ENCODE assay signal across 14 cellular contexts in the genomic region with DNA sequence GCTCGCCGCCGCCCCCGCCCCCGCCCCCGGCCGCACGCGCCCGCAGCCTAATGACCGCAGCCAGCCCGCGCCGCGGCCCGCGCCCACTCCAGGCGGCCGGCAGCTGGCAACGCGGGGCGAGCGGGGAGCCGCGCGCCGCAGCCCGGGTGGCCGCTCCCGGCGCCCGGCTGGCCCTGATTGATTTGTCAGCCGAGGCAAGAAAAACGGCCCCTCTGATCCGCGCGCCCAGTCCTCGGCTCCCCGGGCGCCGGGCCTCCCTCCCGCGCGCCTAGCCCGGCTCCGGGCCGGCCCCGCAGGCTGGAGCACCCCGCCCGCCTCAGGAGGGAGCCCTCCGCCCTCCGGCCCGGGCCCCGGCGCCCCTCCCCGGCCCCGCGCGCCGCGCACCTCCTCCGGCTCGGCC. TPM values are rescaled to one million over a fixed set of nuclear protein-coding genes. Genes with fewer than 3 reads are reported as not detected.
DNase-seq lines count a peak whose midpoint lies in the region; ATAC-seq and TF ChIP-seq lines count a peak whose summit lies in the region.
"Had no signal": no experiment of that assay in that cellular context is flagged by ENCODE, and none has a peak within 500 bp of the region (broad histone marks: within the 10 kb centered on the region; RNA-seq: fewer than 3 reads in every experiment).

No MANE protein-coding gene starts in this region.

- intact Hi-C loops in left ventricle myocardium inferior (cut with micrococcal nuclease) (no loop called here), heart left ventricle (cut with DNase I) (loop anchor here in 1 of 10 donors (5.0 kb wide), 1 partner anchor 457 kb away; no protein-coding TSS in a partner anchor), PC-3 (cut with micrococcal nuclease) (loop anchor here (10.0 kb wide), 1 partner anchor 65 kb away; a partner anchor contains a TSS), aorta (cut with DNase I) (no loop called here)

- POLR2A ChIA-PET in PC-3 (lab: Charles Lee; ENCODE audit: unreplicated experiment): no interaction called here

- no peak overlapping the region for H2AFZ ChIP-seq in PC-3 (ENCODE audit: low read length)

- no peaks in the 10 kb centered on the region for H3K79me2 ChIP-seq in PC-3 (ENCODE audit: low read length)

- no peak for TF ChIP-seq POLR2A in heart left ventricle (IDR thresholded peaks at IDR 0.05)
- no peak for TF ChIP-seq POLR2A in gastroesophageal sphincter (IDR thresholded peaks at IDR 0.05)

- 0 to 1% (median 0%) methylated on average over 2 to 63 of the region's 63 CpGs for WGBS in heart left ventricle, 4 donors
- no CpG with 5 or more reads among the region's 63 CpGs for WGBS in gastroesophageal sphincter (ENCODE audit: low coverage in 1 of 2), 2 donors
- WGBS in aorta, 2 donors: 0 to 1% methylated on average over 3 to 63 of the region's 63 CpGs

- H3K36me3 ChIP-seq in left ventricle myocardium inferior (no peaks in the 10 kb centered on the region), heart left ventricle (no peaks in the 10 kb centered on the region), PC-3 (ENCODE audit: low read depth, low read length) (no peaks in the 10 kb centered on the region), gastroesophageal sphincter (no peaks in the 10 kb centered on the region), aorta (ENCODE audit: control insufficient read depth in 1 of 2, insufficient read depth in 2 of 2, low read length in 1 of 2) (no peaks in the 10 kb centered on the region)

- H3K4me3 ChIP-seq in left ventricle myocardium inferior (peak overlapping the region; percentile 52), heart left ventricle (peak overlapping the region in 3 of 12 donors; percentile 33 to 42 (median 36)), PC-3 (ENCODE audit: low read length) (no peak overlapping the region), gastroesophageal sphincter (peak overlapping the region in 1 of 2 donors; percentile 42), aorta (ENCODE audit: low read length in 2 of 2) (peak overlapping the region; percentile 37 to 73)

- H3K4me2 ChIP-seq in PC-3 (ENCODE audit: low read length): no peak overlapping the region

- no peak overlapping the region for H3K27ac ChIP-seq in left ventricle myocardium inferior (replicated peaks)
- no peak overlapping the region for H3K27ac ChIP-seq in heart left ventricle
- no peak overlapping the region for H3K27ac ChIP-seq in PC-3 (ENCODE audit: low read length)
- no peak overlapping the region for H3K27ac ChIP-seq in gastroesophageal sphincter
- H3K27ac ChIP-seq in aorta (ENCODE audit: low read depth in 1 of 2, low read length in 2 of 2): no peak overlapping the region

- CTCF ChIA-PET in PC-3 (lab: Charles Lee): no interaction called here

- no peaks in the 10 kb centered on the region for H3K9me2 ChIP-seq in PC-3 (replicated peaks; ENCODE audit: low read length)

- H3F3A ChIP-seq in PC-3 (ENCODE audit: low read length, unreplicated experiment): no peaks in the 10 kb centered on the region

- no peaks in the 10 kb centered on the region for H4K20me1 ChIP-seq in PC-3 (ENCODE audit: low read length)

- no peak for DNase-seq in left ventricle myocardium inferior
- DNase-seq in heart left ventricle: no peak
- DNase-seq in PC-3: no peak
- no peak for DNase-seq in aorta
- DNase-seq in stimulated activated CD4-positive, alpha-beta T cell treated with anti-CD3 and anti-CD28 coated beads, Interleukin-4, amount 100 ng/mL, for 4 hours: no peak
- DNase-seq in kidney tubule cell (ENCODE audit: low spot score): no peak
- DNase-seq: activated CD4-positive, alpha-beta T cell treated with anti-CD3 and anti-CD28 coated beads, Interleukin-2, amount 50 U/mL, for 4 hours; activated naive CD4-positive, alpha-beta T cell; NCI-H2227 treated with DMSO at 0.1 percent for 48 hours; T-helper 17 cell had no signal

- ATAC-seq in heart left ventricle (no peak), PC-3 (peak; percentile 32), gastroesophageal sphincter (peak; percentile 29), aorta (ENCODE audit: low FRiP score) (no peak), HG02763 (IDR thresholded peaks at IDR 0.05; ENCODE audit: unreplicated experiment) (no peak)
- ATAC-seq: T-helper 17 cell had no signal

- no peak overlapping the region for H3K9ac ChIP-seq in PC-3 (ENCODE audit: low read length)

- no peak for TF ChIP-seq EP300 in gastroesophageal sphincter (IDR thresholded peaks at IDR 0.05)

- H3K27me3 ChIP-seq in left ventricle myocardium inferior (ENCODE audit: low read depth) (peaks cover 97% of the 10 kb centered on the region), heart left ventricle (peaks cover 55 to 93% (median 89%) of the 10 kb centered on the region in 9 donors), PC-3 (ENCODE audit: low read length) (peaks cover 88% of the 10 kb centered on the region), gastroesophageal sphincter (peaks cover 98% of the 10 kb centered on the region), aorta (ENCODE audit: control insufficient read depth in 1 of 2, insufficient read depth in 2 of 2, low read length in 1 of 2) (peaks cover 0 to 2% of the 10 kb centered on the region in 2 donors)

- no TSS peak for BruUV-seq in PC-3 (replicated peaks; lab: Mats Ljungman, UMichigan)

- no peaks in the 10 kb centered on the region for H3K9me3 ChIP-seq in left ventricle myocardium inferior (replicated peaks)
- H3K9me3 ChIP-seq in heart left ventricle: no peaks in the 10 kb centered on the region
- no peaks in the 10 kb centered on the region for H3K9me3 ChIP-seq in PC-3 (ENCODE audit: low read length)
- H3K9me3 ChIP-seq in gastroesophageal sphincter: no peaks in the 10 kb centered on the region
- no peaks in the 10 kb centered on the region for H3K9me3 ChIP-seq in aorta (ENCODE audit: control insufficient read depth, low read length)

- TF ChIP-seq CTCF in left ventricle myocardium inferior (IDR thresholded peaks at IDR 0.05; ENCODE audit: borderline replicate concordance): no peak
- TF ChIP-seq CTCF in heart left ventricle (IDR thresholded peaks at IDR 0.05): no peak
- no peak for TF ChIP-seq CTCF in PC-3 (conservative IDR thresholded peaks at IDR 0.05; ENCODE audit: low read depth, low read length)
- no peak for TF ChIP-seq CTCF in gastroesophageal sphincter (IDR thresholded peaks at IDR 0.05)

- peaks cover 20% of the 10 kb centered on the region for H3K4me1 ChIP-seq in left ventricle myocardium inferior
- H3K4me1 ChIP-seq in heart left ventricle: peaks cover 0 to 37% (median 12%) of the 10 kb centered on the region in 12 donors
- no peaks in the 10 kb centered on the region for H3K4me1 ChIP-seq in PC-3 (ENCODE audit: insufficient read depth, low read length)
- H3K4me1 ChIP-seq in gastroesophageal sphincter: peaks cover 0 to 48% (median 16%) of the 10 kb centered on the region in 3 donors
- no peaks in the 10 kb centered on the region for H3K4me1 ChIP-seq in aorta (ENCODE audit: control insufficient read depth in 1 of 2, insufficient read depth in 2 of 2, low read length in 2 of 2)

RNA-seq across cellular contexts. Expression of a gene that starts 11.9 kb away (rescaled TPM):
- total RNA-seq in left ventricle myocardium inferior: not detected
- 1 to 10 TPM in 1 of 9 donors, under 1 TPM in 4, not detected in 4; 0.20 to 1.3 (median 0.33) TPM for total RNA-seq in heart left ventricle
- under 1 TPM in 1 of 2 donors, not detected in 1; 0.10 TPM for polyA plus RNA-seq in heart left ventricle
- total RNA-seq in PC-3 (2014; rRNA removed): 1.1 TPM in 2 replicates
- total RNA-seq in gastroesophageal sphincter: not detected
- under 1 TPM in 1 of 2 donors, not detected in 1; 0.26 TPM for total RNA-seq in aorta
- polyA plus RNA-seq in aorta: under 1 TPM in 1 of 2 donors, not detected in 1; 0.38 TPM
- total RNA-seq: epithelial cell of proximal tubule, mesothelial cell of epicardium, T-helper 17 cell had no signal

Comparison
In these comparisons a context has a peak if more than half of its experiments do, and no peak if none do; other contexts are left out.
1. ATAC-seq: peak in PC-3 (single experiment) and gastroesophageal sphincter (single experiment); none in heart left ventricle (0 of 4), aorta (single experiment) and HG02763 (single experiment).